1 cellular context compared by ENCODE assay signal in the genomic region with DNA sequence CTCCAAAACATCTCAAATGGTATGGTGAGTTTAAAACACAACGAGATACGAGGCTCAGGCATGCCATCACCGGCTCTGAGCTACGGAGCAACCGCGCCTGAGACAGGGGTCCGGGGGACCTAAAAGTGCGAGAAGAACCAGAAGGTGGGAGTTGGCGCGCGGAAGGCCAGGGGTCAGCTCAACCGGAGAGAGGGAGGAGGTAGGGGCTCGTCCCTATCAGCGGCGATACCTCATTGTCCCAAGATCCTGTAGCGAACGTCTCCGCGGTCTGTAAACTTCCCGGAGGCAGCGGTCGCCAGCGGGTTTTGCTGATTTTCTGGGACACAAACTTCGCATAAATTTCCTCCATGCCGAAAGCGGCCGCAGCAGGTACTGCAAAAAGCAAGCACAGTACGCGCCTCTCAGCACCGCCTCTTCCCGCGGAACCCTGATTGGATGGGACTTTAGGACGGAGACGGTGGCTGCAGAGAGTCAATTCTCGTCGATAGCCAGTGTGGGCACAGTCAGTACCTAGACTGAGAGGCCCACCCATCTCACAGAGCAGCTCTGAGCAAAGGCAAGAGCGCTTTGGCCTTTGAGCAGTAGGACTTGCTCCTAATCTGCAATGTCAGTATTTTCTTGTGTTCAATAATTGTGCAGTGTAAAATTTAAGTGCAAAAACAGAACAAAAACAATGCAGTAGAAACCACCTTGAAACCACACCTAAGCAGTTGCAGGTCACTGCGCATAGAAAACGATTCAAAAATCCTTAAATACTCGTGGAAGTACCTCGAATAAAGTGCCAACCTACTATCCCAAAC.
TF ChIP-seq lines count a peak whose summit lies in the region.

A gene with protein sequence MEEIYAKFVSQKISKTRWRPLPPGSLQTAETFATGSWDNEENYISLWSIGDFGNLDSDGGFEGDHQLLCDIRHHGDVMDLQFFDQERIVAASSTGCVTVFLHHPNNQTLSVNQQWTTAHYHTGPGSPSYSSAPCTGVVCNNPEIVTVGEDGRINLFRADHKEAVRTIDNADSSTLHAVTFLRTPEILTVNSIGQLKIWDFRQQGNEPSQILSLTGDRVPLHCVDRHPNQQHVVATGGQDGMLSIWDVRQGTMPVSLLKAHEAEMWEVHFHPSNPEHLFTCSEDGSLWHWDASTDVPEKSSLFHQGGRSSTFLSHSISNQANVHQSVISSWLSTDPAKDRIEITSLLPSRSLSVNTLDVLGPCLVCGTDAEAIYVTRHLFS (minus strand): TSS at position 383 of the 800 bp plus-strand sequence. CDS start 34 bp downstream, at position 349.

TF ChIP-seq in K562, 482 proteins besides CTCF, POLR2A, EP300 and RAD21 (continued from another document and continues in another):
- TF ChIP-seq, protein P1, sequence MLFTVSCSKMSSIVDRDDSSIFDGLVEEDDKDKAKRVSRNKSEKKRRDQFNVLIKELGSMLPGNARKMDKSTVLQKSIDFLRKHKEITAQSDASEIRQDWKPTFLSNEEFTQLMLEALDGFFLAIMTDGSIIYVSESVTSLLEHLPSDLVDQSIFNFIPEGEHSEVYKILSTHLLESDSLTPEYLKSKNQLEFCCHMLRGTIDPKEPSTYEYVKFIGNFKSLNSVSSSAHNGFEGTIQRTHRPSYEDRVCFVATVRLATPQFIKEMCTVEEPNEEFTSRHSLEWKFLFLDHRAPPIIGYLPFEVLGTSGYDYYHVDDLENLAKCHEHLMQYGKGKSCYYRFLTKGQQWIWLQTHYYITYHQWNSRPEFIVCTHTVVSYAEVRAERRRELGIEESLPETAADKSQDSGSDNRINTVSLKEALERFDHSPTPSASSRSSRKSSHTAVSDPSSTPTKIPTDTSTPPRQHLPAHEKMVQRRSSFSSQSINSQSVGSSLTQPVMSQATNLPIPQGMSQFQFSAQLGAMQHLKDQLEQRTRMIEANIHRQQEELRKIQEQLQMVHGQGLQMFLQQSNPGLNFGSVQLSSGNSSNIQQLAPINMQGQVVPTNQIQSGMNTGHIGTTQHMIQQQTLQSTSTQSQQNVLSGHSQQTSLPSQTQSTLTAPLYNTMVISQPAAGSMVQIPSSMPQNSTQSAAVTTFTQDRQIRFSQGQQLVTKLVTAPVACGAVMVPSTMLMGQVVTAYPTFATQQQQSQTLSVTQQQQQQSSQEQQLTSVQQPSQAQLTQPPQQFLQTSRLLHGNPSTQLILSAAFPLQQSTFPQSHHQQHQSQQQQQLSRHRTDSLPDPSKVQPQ (CRISPR knock-in tag; IDR thresholded peaks at IDR 0.05; ENCODE audit: borderline replicate concordance), result no peak
- TF ChIP-seq JUND (IDR thresholded peaks at IDR 0.05; ENCODE audit: borderline replicate concordance, low read depth, low read length), result peak; percentile 72
- peak; percentile 35; the same call in 2 of the 3 replicates for TF ChIP-seq JUND (tag; IDR thresholded peaks at IDR 0.05; ENCODE audit: borderline replicate concordance, low read depth, low read length)
- no peak for TF ChIP-seq RFX5 (IDR thresholded peaks at IDR 0.05; ENCODE audit: low read depth, low read length)
- no peak for TF ChIP-seq BRD9 (IDR thresholded peaks at IDR 0.05; ENCODE audit: low read depth, partially characterized antibody)
- no peak for TF ChIP-seq HMG20A (CRISPR knock-in tag; conservative IDR thresholded peaks at IDR 0.05)
- TF ChIP-seq ZNF184 (CRISPR knock-in tag; IDR thresholded peaks at IDR 0.05), result no peak
- TF ChIP-seq, protein P2, sequence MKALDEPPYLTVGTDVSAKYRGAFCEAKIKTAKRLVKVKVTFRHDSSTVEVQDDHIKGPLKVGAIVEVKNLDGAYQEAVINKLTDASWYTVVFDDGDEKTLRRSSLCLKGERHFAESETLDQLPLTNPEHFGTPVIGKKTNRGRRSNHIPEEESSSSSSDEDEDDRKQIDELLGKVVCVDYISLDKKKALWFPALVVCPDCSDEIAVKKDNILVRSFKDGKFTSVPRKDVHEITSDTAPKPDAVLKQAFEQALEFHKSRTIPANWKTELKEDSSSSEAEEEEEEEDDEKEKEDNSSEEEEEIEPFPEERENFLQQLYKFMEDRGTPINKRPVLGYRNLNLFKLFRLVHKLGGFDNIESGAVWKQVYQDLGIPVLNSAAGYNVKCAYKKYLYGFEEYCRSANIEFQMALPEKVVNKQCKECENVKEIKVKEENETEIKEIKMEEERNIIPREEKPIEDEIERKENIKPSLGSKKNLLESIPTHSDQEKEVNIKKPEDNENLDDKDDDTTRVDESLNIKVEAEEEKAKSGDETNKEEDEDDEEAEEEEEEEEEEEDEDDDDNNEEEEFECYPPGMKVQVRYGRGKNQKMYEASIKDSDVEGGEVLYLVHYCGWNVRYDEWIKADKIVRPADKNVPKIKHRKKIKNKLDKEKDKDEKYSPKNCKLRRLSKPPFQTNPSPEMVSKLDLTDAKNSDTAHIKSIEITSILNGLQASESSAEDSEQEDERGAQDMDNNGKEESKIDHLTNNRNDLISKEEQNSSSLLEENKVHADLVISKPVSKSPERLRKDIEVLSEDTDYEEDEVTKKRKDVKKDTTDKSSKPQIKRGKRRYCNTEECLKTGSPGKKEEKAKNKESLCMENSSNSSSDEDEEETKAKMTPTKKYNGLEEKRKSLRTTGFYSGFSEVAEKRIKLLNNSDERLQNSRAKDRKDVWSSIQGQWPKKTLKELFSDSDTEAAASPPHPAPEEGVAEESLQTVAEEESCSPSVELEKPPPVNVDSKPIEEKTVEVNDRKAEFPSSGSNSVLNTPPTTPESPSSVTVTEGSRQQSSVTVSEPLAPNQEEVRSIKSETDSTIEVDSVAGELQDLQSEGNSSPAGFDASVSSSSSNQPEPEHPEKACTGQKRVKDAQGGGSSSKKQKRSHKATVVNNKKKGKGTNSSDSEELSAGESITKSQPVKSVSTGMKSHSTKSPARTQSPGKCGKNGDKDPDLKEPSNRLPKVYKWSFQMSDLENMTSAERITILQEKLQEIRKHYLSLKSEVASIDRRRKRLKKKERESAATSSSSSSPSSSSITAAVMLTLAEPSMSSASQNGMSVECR (CRISPR knock-in tag; IDR thresholded peaks at IDR 0.05), result peak; percentile 66; the same call in 1 of the 2 replicates
- TF ChIP-seq, protein P3, sequence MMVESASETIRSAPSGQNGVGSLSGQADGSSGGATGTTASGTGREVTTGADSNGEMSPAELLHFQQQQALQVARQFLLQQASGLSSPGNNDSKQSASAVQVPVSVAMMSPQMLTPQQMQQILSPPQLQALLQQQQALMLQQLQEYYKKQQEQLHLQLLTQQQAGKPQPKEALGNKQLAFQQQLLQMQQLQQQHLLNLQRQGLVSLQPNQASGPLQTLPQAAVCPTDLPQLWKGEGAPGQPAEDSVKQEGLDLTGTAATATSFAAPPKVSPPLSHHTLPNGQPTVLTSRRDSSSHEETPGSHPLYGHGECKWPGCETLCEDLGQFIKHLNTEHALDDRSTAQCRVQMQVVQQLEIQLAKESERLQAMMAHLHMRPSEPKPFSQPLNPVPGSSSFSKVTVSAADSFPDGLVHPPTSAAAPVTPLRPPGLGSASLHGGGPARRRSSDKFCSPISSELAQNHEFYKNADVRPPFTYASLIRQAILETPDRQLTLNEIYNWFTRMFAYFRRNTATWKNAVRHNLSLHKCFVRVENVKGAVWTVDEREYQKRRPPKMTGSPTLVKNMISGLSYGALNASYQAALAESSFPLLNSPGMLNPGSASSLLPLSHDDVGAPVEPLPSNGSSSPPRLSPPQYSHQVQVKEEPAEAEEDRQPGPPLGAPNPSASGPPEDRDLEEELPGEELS (CRISPR knock-in tag; IDR thresholded peaks at IDR 0.05; ENCODE audit: borderline replicate concordance), result peak; percentile 39; the same call in 1 of the 2 replicates
- TF ChIP-seq ZNF707 (CRISPR knock-in tag; conservative IDR thresholded peaks at IDR 0.05), result no peak
- TF ChIP-seq, protein P4, sequence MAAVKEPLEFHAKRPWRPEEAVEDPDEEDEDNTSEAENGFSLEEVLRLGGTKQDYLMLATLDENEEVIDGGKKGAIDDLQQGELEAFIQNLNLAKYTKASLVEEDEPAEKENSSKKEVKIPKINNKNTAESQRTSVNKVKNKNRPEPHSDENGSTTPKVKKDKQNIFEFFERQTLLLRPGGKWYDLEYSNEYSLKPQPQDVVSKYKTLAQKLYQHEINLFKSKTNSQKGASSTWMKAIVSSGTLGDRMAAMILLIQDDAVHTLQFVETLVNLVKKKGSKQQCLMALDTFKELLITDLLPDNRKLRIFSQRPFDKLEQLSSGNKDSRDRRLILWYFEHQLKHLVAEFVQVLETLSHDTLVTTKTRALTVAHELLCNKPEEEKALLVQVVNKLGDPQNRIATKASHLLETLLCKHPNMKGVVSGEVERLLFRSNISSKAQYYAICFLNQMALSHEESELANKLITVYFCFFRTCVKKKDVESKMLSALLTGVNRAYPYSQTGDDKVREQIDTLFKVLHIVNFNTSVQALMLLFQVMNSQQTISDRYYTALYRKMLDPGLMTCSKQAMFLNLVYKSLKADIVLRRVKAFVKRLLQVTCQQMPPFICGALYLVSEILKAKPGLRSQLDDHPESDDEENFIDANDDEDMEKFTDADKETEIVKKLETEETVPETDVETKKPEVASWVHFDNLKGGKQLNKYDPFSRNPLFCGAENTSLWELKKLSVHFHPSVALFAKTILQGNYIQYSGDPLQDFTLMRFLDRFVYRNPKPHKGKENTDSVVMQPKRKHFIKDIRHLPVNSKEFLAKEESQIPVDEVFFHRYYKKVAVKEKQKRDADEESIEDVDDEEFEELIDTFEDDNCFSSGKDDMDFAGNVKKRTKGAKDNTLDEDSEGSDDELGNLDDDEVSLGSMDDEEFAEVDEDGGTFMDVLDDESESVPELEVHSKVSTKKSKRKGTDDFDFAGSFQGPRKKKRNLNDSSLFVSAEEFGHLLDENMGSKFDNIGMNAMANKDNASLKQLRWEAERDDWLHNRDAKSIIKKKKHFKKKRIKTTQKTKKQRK (IDR thresholded peaks at IDR 0.05; ENCODE audit: borderline replicate concordance, low read depth, low read length), result no peak
- TF ChIP-seq IRF2 (CRISPR knock-in tag; IDR thresholded peaks at IDR 0.05), result no peak
- TF ChIP-seq SRSF1 (IDR thresholded peaks at IDR 0.05; ENCODE audit: low read depth, low read length), result no peak
- no peak for TF ChIP-seq DMBX1 (CRISPR knock-in tag; IDR thresholded peaks at IDR 0.05; ENCODE audit: borderline replicate concordance)
- TF ChIP-seq NR2F6 (CRISPR knock-in tag; IDR thresholded peaks at IDR 0.05), result 0 out of 2 replicates have a peak, but pooled peaks have one; percentile 59
- TF ChIP-seq NONO (IDR thresholded peaks at IDR 0.05; ENCODE audit: low read depth in 2 of 2, low read length in 1 of 2), result no peak
- TF ChIP-seq PCBP1 (IDR thresholded peaks at IDR 0.05; ENCODE audit: low read depth, low read length, poor library complexity, severe bottlenecking), result no peak
- TF ChIP-seq HDAC2 (IDR thresholded peaks at IDR 0.05), result peak; percentile 66; the same call in 1 of the 2 replicates
- TF ChIP-seq, protein P5, sequence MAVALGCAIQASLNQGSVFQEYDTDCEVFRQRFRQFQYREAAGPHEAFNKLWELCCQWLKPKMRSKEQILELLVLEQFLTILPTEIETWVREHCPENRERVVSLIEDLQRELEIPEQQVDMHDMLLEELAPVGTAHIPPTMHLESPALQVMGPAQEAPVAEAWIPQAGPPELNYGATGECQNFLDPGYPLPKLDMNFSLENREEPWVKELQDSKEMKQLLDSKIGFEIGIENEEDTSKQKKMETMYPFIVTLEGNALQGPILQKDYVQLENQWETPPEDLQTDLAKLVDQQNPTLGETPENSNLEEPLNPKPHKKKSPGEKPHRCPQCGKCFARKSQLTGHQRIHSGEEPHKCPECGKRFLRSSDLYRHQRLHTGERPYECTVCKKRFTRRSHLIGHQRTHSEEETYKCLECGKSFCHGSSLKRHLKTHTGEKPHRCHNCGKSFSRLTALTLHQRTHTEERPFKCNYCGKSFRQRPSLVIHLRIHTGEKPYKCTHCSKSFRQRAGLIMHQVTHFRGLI (CRISPR knock-in tag; IDR thresholded peaks at IDR 0.05), result no peak
- TF ChIP-seq, protein P6, sequence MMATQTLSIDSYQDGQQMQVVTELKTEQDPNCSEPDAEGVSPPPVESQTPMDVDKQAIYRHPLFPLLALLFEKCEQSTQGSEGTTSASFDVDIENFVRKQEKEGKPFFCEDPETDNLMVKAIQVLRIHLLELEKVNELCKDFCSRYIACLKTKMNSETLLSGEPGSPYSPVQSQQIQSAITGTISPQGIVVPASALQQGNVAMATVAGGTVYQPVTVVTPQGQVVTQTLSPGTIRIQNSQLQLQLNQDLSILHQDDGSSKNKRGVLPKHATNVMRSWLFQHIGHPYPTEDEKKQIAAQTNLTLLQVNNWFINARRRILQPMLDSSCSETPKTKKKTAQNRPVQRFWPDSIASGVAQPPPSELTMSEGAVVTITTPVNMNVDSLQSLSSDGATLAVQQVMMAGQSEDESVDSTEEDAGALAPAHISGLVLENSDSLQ (IDR thresholded peaks at IDR 0.05), result no peak
- TF ChIP-seq, protein P7, sequence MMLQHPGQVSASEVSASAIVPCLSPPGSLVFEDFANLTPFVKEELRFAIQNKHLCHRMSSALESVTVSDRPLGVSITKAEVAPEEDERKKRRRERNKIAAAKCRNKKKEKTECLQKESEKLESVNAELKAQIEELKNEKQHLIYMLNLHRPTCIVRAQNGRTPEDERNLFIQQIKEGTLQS (IDR thresholded peaks at IDR 0.05), result no peak
- TF ChIP-seq, protein P7 (CRISPR knock-in tag; conservative IDR thresholded peaks at IDR 0.05), result no peak; the same call in 1 of the 2 replicates
- no peak for TF ChIP-seq KLF1 (tag; IDR thresholded peaks at IDR 0.05)
- TF ChIP-seq STAT5A (IDR thresholded peaks at IDR 0.05; ENCODE audit: borderline replicate concordance, low read length), result no peak
- no peak for TF ChIP-seq JUNB (CRISPR knock-in tag; conservative IDR thresholded peaks at IDR 0.05)
- TF ChIP-seq CBFA2T2 (conservative IDR thresholded peaks at IDR 0.05), result no peak
- TF ChIP-seq RB1 (IDR thresholded peaks at IDR 0.05; ENCODE audit: low read depth), result peak; percentile 74; the same call in 1 of the 2 replicates
- TF ChIP-seq, protein P8, sequence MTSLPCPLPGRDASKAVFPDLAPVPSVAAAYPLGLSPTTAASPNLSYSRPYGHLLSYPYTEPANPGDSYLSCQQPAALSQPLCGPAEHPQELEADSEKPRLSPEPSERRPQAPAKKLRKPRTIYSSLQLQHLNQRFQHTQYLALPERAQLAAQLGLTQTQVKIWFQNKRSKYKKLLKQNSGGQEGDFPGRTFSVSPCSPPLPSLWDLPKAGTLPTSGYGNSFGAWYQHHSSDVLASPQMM (CRISPR knock-in tag; IDR thresholded peaks at IDR 0.05), result no peak
- no peak for TF ChIP-seq TGIF2 (CRISPR knock-in tag; IDR thresholded peaks at IDR 0.05)
- TF ChIP-seq, protein P9, sequence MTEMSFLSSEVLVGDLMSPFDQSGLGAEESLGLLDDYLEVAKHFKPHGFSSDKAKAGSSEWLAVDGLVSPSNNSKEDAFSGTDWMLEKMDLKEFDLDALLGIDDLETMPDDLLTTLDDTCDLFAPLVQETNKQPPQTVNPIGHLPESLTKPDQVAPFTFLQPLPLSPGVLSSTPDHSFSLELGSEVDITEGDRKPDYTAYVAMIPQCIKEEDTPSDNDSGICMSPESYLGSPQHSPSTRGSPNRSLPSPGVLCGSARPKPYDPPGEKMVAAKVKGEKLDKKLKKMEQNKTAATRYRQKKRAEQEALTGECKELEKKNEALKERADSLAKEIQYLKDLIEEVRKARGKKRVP (CRISPR knock-in tag; IDR thresholded peaks at IDR 0.05), result no peak
- TF ChIP-seq ZNF436 (CRISPR knock-in tag; IDR thresholded peaks at IDR 0.05), result peak; percentile 21; the same call in 1 of the 2 replicates
- TF ChIP-seq CTBP1 (IDR thresholded peaks at IDR 0.05; ENCODE audit: borderline replicate concordance), result peak; percentile 82
- no peak for TF ChIP-seq NCOA6 (IDR thresholded peaks at IDR 0.05)
- TF ChIP-seq MTF1 (CRISPR knock-in tag; IDR thresholded peaks at IDR 0.05; ENCODE audit: borderline replicate concordance), result no peak
- peak; percentile 71; the same call in 1 of the 2 replicates for TF ChIP-seq POLR2AphosphoS5 (IDR thresholded peaks at IDR 0.05; ENCODE audit: control insufficient read depth, insufficient read depth, low read depth, low read length)
- TF ChIP-seq SIN3A (IDR thresholded peaks at IDR 0.05; ENCODE audit: borderline replicate concordance in 2 of 2, control insufficient read depth in 1 of 2, low read depth in 2 of 2, low read length in 2 of 2), result peak in 1 of 2 experiments; percentile 74; a peak in 1 of 4 replicates
